Comparison of ENCODE assay signal across 17 cellular contexts in the genomic region with DNA sequence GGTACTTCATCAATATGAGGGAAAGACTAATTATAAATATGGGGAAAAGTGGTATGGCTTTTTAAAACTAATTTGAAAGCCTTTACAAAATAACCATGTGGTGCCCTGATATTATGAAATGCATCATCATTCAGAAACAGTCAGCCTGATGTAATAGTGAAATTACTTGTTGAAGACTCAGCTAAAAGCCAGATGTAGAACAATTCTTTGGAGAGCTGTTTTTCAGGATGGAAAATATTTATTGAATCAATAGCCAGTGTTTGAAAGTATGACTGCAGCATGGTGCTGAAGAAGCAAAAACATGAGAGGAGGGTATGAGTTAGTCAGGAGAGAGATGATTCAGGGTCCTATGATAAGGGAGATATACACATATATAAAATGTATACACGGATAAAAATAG.
"Had no signal": no experiment of that assay in that cellular context is flagged by ENCODE, and none has a peak within 500 bp of the region (broad histone marks: within the 10 kb centered on the region; RNA-seq: fewer than 3 reads in every experiment).

No MANE protein-coding gene starts in this region.

- FAIRE-seq: endometrium had no signal

- H3K4me1 ChIP-seq: body of pancreas, gastrocnemius medialis, left ventricle myocardium inferior, sigmoid colon, spleen, upper lobe of left lung had no signal

- H3K4me3 ChIP-seq: body of pancreas, gastrocnemius medialis, left ventricle myocardium inferior, sigmoid colon, spleen, thoracic aorta, upper lobe of left lung had no signal

- H3K9me3 ChIP-seq: body of pancreas, gastrocnemius medialis, left ventricle myocardium inferior, sigmoid colon, thoracic aorta, upper lobe of left lung had no signal

- DNase-seq: activated CD4-positive, CD25-positive, alpha-beta regulatory T cell treated with anti-CD3 and anti-CD28 coated beads, Interleukin-2, amount 50 U/mL, for 72 hours; activated gamma-delta T cell treated with Interleukin-2 at 50 U/mL for 16 hours; activated T-cell treated with anti-CD3 and anti-CD28 coated beads for 4 hours; amniotic stem cell; body of pancreas; cortex of kidney; gastrocnemius medialis; head of caudate nucleus; left ventricle myocardium inferior; occipital lobe; posterior cingulate gyrus; sigmoid colon; spleen; stimulated activated CD4-positive, alpha-beta T cell treated with anti-CD3 and anti-CD28 coated beads, Interleukin-4, amount 100 ng/mL, for 4 hours; upper lobe of left lung had no signal

- H3K27ac ChIP-seq: body of pancreas, gastrocnemius medialis, left ventricle myocardium inferior, sigmoid colon, spleen, thoracic aorta, upper lobe of left lung had no signal

- H3K27me3 ChIP-seq: body of pancreas, gastrocnemius medialis, sigmoid colon, spleen, upper lobe of left lung had no signal

- H3K36me3 ChIP-seq: gastrocnemius medialis, left ventricle myocardium inferior, sigmoid colon, spleen, thoracic aorta, upper lobe of left lung had no signal
